ENCODE assay signal across 9 cellular contexts in the genomic region with DNA sequence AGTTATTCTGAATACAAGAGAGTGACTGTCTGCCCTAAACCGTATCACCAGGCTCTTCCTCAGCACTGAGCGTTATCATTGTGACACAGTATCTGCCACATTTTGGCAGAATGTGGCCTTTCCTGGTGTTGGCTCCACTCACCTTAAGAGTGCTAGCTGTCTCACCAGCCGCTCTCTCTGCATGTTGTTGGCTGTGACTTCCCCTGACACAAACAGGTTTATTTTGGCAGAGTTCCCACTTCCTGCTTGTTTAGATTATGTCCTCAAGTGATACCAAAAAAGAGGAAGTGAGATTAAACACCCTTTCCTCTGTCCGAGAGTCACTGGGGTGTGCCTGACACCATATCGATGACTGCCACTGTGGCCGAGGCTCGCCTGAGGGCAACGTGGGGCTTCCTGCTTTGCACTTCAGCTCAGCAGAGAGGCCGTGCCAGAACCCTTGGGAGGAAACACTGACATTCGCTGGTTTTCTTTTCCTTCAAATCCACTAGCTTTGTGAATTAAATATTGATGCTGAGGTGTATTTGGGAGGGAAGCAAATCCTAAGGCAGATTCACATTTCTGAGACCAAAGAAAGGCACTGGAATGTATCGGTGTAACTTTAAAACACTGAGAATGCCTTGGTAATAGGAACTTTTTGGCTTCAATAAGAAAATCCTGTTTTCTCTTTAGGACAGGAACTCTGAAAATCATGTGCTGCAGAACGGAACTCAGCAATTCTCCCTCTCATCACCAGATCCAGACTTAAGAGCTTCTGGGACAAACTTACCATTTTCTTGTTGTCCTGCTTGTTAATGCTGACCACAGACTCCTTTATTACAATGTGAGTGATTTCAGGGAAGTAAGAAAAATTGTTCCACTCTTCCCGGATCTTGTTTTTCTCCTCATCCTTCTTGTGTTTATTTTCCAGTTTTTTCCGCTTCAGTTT.
A peak's percentile ranks its signal among the peaks of the same experiment; 100 is the strongest.
DNase-seq lines count a peak whose midpoint lies in the region; ATAC-seq, FAIRE-seq and TF ChIP-seq lines count a peak whose summit lies in the region.
"Had no signal": no experiment of that assay in that cellular context is flagged by ENCODE, and none has a peak within 500 bp of the region (broad histone marks: within the 10 kb centered on the region; RNA-seq: fewer than 3 reads in every experiment).

No MANE protein-coding gene starts in this region.

- peaks cover 0 to 71% (median 65%) of the 10 kb centered on the region in 9 donors for H3K36me3 ChIP-seq in heart left ventricle

- H3K27ac Mint-ChIP-seq in H9 = peak overlapping the region in 2 of 3 experiments; percentile 3 to 41; a peak in 2 of 7 replicates
- peak overlapping the region; percentile 82 for H3K27ac Mint-ChIP-seq in activated CD8-positive, alpha-beta memory T cell treated with anti-CD3 and anti-CD28 coated beads, Interleukin-2, amount 10 ng/mL, durations not matched to agents 7 days and 5 days

- H3K56ac ChIP-seq in H9 (ENCODE audit: insufficient read length, low read depth, low read length) = no peak overlapping the region

- TF ChIP-seq CTCF in H9 (conservative IDR thresholded peaks at IDR 0.05) = no peak
- TF ChIP-seq CTCF in heart left ventricle (IDR thresholded peaks at IDR 0.05) = no peak

- H3T11ph ChIP-seq in H9 (ENCODE audit: low read length) = no peak overlapping the region

- H3K18ac ChIP-seq in H9 (ENCODE audit: insufficient read length, low read depth, low read length) = no peak overlapping the region

- H3K4me3 Mint-ChIP-seq in H9 = no peak overlapping the region
- H3K4me3 Mint-ChIP-seq in activated CD8-positive, alpha-beta memory T cell treated with anti-CD3 and anti-CD28 coated beads, Interleukin-2, amount 10 ng/mL, durations not matched to agents 7 days and 5 days = no peak overlapping the region

- no peaks in the 10 kb centered on the region for H3K79me2 ChIP-seq in H9 (ENCODE audit: insufficient read depth, low read length)

- TF ChIP-seq POLR2A in GM12892 (IDR thresholded peaks at IDR 0.05; ENCODE audit: low read depth, low read length) (no peak), heart left ventricle (IDR thresholded peaks at IDR 0.05) (no peak)

- peaks cover 9 to 12% of the 10 kb centered on the region in 2 experiments for H3K4me1 Mint-ChIP-seq in H9
- peaks cover 23% of the 10 kb centered on the region for H3K4me1 Mint-ChIP-seq in activated CD8-positive, alpha-beta memory T cell treated with anti-CD3 and anti-CD28 coated beads, Interleukin-2, amount 10 ng/mL, durations not matched to agents 7 days and 5 days

- no peak overlapping the region for H4K5ac ChIP-seq in H9 (ENCODE audit: insufficient read length, low read depth, low read length)

- H2AK5ac ChIP-seq in H9 (ENCODE audit: insufficient read length, low read length) = no peak overlapping the region

- H4K91ac ChIP-seq in H9 (ENCODE audit: insufficient read length, low read depth, low read length) = no peak overlapping the region

- no peak overlapping the region for H2BK15ac ChIP-seq in H9 (ENCODE audit: low read depth, low read length)

- H2BK12ac ChIP-seq in H9 (ENCODE audit: insufficient read length, low read depth, low read length) = no peak overlapping the region

- H3K9ac ChIP-seq in H9 (ENCODE audit: extremely low read depth, insufficient read length, low read length) = no peak overlapping the region

- H3K27ac ChIP-seq in H9 (ENCODE audit: insufficient read length, low read depth, low read length) (no peak overlapping the region), heart left ventricle (peak overlapping the region in 9 of 12 donors; percentile 17 to 85 (median 39))

- H3K23me2 ChIP-seq in H9 (ENCODE audit: insufficient read length, low read depth, low read length, poor library complexity, severe bottlenecking) = no peaks in the 10 kb centered on the region

- CTCF ChIA-PET in activated CD8-positive, alpha-beta memory T cell treated with anti-CD3 and anti-CD28 coated beads, Interleukin-2, amount 10 ng/mL, durations not matched to agents 7 days and 5 days (lab: Charles Lee) = interaction anchor here (0.8 kb wide), 1 partner anchor 9 kb away, joined by 3 read pairs; no protein-coding TSS in a partner anchor

- H3K4me3 ChIP-seq in heart left ventricle = no peak overlapping the region

- H3K9me3 Mint-ChIP-seq in H9 = no peaks in the 10 kb centered on the region
- H3K9me3 Mint-ChIP-seq in activated CD8-positive, alpha-beta memory T cell treated with anti-CD3 and anti-CD28 coated beads, Interleukin-2, amount 10 ng/mL, durations not matched to agents 7 days and 5 days (ENCODE audit: low read depth) = no peaks in the 10 kb centered on the region

- H3K9me3 ChIP-seq in H9 (ENCODE audit: control insufficient read depth, low read depth, low read length) (no peaks in the 10 kb centered on the region), heart left ventricle (no peaks in the 10 kb centered on the region)

- H3K79me1 ChIP-seq in H9 (ENCODE audit: insufficient read depth, low read depth, low read length, poor library complexity, severe bottlenecking) = no peaks in the 10 kb centered on the region

- no peaks in the 10 kb centered on the region for H4K20me1 ChIP-seq in H9 (ENCODE audit: control insufficient read depth, insufficient read depth, insufficient read length)

- DNase-seq in GM12892 (ENCODE audit: insufficient read length) = peak; percentile 52
- DNase-seq in H9 = no peak
- DNase-seq in MV-4-11 (lab: John Stamatoyannopoulos, UW) = peak; percentile 99
- DNase-seq in activated CD8-positive, alpha-beta memory T cell treated with anti-CD3 and anti-CD28 coated beads, Interleukin-2, amount 10 ng/mL, durations not matched to agents 7 days and 5 days = peak; percentile 79
- DNase-seq in heart left ventricle = peak; percentile 63 to 88 (median 77)
- DNase-seq in stimulated activated CD4-positive, alpha-beta T cell treated with anti-CD3 and anti-CD28 coated beads, Interleukin-4, amount 100 ng/mL, for 4 hours = peak; percentile 13 to 15
- DNase-seq in RCC 7860 (ENCODE audit: low spot score) = no peak
- no peak for DNase-seq in NCI-H146 (lab: John Stamatoyannopoulos, UW)
- DNase-seq: IMR-90 had no signal

- no peak overlapping the region for H2AFZ ChIP-seq in H9 (ENCODE audit: low read length)

- peak; percentile 93 for ATAC-seq in activated CD8-positive, alpha-beta memory T cell treated with anti-CD3 and anti-CD28 coated beads, Interleukin-2, amount 10 ng/mL, durations not matched to agents 7 days and 5 days
- peak; percentile 45 to 94 (median 85) for ATAC-seq in heart left ventricle

- H2BK5ac ChIP-seq in H9 (ENCODE audit: insufficient read length, low read length) = no peak overlapping the region

- H3K4me2 ChIP-seq in H9 (ENCODE audit: insufficient read depth, insufficient read length, low read length) = no peak overlapping the region

- H3K23ac ChIP-seq in H9 (ENCODE audit: insufficient read length, low read depth, low read length) = no peak overlapping the region

- no CpG with 5 or more reads among the region's 14 CpGs for WGBS in H9 (ENCODE audit: extremely low coverage, insufficient read length, low lambda C conversion rate)
- WGBS in heart left ventricle, 4 donors = 53 to 70% (median 59%) methylated on average over 14 of the region's 14 CpGs

- H4K8ac ChIP-seq in H9 (replicated peaks; ENCODE audit: insufficient read length, low read depth, low read length) = no peak overlapping the region

- H3K4me1 ChIP-seq in H9 (ENCODE audit: insufficient read depth, low read length) (no peaks in the 10 kb centered on the region), heart left ventricle (peaks cover 0 to 28% (median 5%) of the 10 kb centered on the region in 12 donors)

- H3K36me3 Mint-ChIP-seq in H9 (ENCODE audit: insufficient read depth in 1 of 3, low read depth in 3 of 3) = peaks cover 3 to 11% (median 4%) of the 10 kb centered on the region in 3 experiments; a peak in 3 of 7 replicates
- peaks cover 50% of the 10 kb centered on the region for H3K36me3 Mint-ChIP-seq in activated CD8-positive, alpha-beta memory T cell treated with anti-CD3 and anti-CD28 coated beads, Interleukin-2, amount 10 ng/mL, durations not matched to agents 7 days and 5 days

- no peak overlapping the region for H2BK20ac ChIP-seq in H9 (ENCODE audit: low read depth, low read length, poor library complexity, severe bottlenecking)

- no peak overlapping the region for H2BK120ac ChIP-seq in H9 (ENCODE audit: low read depth, low read length, poor library complexity, severe bottlenecking)

- intact Hi-C loops in heart left ventricle (cut with DNase I) = loop anchor here in 7 of 10 donors (2.0 to 10.0 kb wide), 8 partner anchors 101 to 341 kb away; a partner anchor contains a TSS

- no peak overlapping the region for H3K4ac ChIP-seq in H9 (ENCODE audit: low read depth, low read length)

- no peak overlapping the region for H3K14ac ChIP-seq in H9 (ENCODE audit: insufficient read depth, low read length)

- FAIRE-seq in GM12892 (lab: Jason Lieb, UNC) (peak; percentile 98), RCC 7860 (lab: Jason Lieb, UNC) (no peak)

- no peaks in the 10 kb centered on the region for H3K27me3 Mint-ChIP-seq in H9 (ENCODE audit: low read depth)
- no peaks in the 10 kb centered on the region for H3K27me3 Mint-ChIP-seq in activated CD8-positive, alpha-beta memory T cell treated with anti-CD3 and anti-CD28 coated beads, Interleukin-2, amount 10 ng/mL, durations not matched to agents 7 days and 5 days

- H3K27me3 ChIP-seq in H9 (ENCODE audit: insufficient read depth, low read length) = no peaks in the 10 kb centered on the region
- H3K27me3 ChIP-seq in heart left ventricle = no peaks in the 10 kb centered on the region

Comparison
In these comparisons a context has a peak if more than half of its experiments do, and no peak if none do; other contexts are left out.
1. DNase-seq: peak in GM12892 (single experiment), MV-4-11 (single experiment), activated CD8-positive, alpha-beta memory T cell treated with anti-CD3 and anti-CD28 coated beads, Interleukin-2, amount 10 ng/mL, durations not matched to agents 7 days and 5 days (single experiment), heart left ventricle (5 of 5) and stimulated activated CD4-positive, alpha-beta T cell treated with anti-CD3 and anti-CD28 coated beads, Interleukin-4, amount 100 ng/mL, for 4 hours (2 of 2); none in H9 (single experiment), RCC 7860 (single experiment) and NCI-H146 (single experiment).